Comparison of ENCODE assay signal across 1 cellular context in genomic region chr12:45991289-45992249, GRCh38.
TF ChIP-seq lines count a peak whose summit lies in the region.

No MANE protein-coding gene starts in this region.

TF ChIP-seq in HepG2, 621 proteins besides CTCF, POLR2A, EP300 and RAD21 (continued from another document and continues in another):
- TF ChIP-seq, protein P1, sequence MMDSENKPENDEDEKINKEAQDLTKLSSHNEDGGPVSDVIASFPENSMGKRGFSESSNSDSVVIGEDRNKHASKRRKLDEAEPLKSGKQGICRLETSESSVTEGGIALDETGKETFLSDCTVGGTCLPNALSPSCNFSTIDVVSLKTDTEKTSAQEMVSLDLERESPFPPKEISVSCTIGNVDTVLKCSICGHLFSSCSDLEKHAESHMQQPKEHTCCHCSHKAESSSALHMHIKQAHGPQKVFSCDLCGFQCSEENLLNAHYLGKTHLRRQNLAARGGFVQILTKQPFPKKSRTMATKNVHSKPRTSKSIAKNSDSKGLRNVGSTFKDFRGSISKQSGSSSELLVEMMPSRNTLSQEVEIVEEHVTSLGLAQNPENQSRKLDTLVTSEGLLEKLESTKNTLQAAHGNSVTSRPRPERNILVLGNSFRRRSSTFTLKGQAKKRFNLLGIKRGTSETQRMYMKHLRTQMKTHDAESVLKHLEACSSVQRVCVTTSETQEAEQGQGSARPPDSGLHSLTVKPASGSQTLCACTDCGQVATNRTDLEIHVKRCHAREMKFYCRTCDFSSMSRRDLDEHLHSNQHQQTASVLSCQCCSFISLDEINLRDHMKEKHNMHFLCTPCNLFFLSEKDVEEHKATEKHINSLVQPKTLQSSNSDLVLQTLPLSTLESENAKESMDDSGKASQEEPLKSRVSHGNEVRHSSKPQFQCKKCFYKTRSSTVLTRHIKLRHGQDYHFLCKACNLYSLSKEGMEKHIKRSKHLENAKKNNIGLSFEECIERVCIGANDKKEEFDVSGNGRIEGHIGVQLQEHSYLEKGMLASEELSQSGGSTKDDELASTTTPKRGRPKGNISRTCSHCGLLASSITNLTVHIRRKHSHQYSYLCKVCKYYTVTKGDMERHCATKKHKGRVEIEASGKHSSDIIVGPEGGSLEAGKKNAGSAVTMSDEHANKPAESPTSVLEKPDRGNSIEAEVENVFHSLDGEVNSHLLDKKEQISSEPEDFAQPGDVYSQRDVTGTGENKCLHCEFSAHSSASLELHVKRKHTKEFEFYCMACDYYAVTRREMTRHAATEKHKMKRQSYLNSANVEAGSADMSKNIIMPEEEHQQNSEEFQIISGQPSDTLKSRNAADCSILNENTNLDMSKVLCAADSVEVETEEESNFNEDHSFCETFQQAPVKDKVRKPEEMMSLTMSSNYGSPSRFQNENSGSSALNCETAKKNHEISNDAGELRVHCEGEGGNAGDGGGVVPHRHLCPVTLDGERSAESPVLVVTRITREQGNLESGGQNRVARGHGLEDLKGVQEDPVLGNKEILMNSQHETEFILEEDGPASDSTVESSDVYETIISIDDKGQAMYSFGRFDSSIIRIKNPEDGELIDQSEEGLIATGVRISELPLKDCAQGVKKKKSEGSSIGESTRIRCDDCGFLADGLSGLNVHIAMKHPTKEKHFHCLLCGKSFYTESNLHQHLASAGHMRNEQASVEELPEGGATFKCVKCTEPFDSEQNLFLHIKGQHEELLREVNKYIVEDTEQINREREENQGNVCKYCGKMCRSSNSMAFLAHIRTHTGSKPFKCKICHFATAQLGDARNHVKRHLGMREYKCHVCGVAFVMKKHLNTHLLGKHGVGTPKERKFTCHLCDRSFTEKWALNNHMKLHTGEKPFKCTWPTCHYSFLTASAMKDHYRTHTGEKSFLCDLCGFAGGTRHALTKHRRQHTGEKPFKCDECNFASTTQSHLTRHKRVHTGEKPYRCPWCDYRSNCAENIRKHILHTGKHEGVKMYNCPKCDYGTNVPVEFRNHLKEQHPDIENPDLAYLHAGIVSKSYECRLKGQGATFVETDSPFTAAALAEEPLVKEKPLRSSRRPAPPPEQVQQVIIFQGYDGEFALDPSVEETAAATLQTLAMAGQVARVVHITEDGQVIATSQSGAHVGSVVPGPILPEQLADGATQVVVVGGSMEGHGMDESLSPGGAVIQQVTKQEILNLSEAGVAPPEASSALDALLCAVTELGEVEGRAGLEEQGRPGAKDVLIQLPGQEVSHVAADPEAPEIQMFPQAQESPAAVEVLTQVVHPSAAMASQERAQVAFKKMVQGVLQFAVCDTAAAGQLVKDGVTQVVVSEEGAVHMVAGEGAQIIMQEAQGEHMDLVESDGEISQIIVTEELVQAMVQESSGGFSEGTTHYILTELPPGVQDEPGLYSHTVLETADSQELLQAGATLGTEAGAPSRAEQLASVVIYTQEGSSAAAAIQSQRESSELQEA (CRISPR knock-in tag; IDR thresholded peaks at IDR 0.05; ENCODE audit: not compliant biosample characterization) = peak; percentile 34
- TF ChIP-seq SATB2 (CRISPR knock-in tag; IDR thresholded peaks at IDR 0.05) = no peak
- TF ChIP-seq, protein P2, sequence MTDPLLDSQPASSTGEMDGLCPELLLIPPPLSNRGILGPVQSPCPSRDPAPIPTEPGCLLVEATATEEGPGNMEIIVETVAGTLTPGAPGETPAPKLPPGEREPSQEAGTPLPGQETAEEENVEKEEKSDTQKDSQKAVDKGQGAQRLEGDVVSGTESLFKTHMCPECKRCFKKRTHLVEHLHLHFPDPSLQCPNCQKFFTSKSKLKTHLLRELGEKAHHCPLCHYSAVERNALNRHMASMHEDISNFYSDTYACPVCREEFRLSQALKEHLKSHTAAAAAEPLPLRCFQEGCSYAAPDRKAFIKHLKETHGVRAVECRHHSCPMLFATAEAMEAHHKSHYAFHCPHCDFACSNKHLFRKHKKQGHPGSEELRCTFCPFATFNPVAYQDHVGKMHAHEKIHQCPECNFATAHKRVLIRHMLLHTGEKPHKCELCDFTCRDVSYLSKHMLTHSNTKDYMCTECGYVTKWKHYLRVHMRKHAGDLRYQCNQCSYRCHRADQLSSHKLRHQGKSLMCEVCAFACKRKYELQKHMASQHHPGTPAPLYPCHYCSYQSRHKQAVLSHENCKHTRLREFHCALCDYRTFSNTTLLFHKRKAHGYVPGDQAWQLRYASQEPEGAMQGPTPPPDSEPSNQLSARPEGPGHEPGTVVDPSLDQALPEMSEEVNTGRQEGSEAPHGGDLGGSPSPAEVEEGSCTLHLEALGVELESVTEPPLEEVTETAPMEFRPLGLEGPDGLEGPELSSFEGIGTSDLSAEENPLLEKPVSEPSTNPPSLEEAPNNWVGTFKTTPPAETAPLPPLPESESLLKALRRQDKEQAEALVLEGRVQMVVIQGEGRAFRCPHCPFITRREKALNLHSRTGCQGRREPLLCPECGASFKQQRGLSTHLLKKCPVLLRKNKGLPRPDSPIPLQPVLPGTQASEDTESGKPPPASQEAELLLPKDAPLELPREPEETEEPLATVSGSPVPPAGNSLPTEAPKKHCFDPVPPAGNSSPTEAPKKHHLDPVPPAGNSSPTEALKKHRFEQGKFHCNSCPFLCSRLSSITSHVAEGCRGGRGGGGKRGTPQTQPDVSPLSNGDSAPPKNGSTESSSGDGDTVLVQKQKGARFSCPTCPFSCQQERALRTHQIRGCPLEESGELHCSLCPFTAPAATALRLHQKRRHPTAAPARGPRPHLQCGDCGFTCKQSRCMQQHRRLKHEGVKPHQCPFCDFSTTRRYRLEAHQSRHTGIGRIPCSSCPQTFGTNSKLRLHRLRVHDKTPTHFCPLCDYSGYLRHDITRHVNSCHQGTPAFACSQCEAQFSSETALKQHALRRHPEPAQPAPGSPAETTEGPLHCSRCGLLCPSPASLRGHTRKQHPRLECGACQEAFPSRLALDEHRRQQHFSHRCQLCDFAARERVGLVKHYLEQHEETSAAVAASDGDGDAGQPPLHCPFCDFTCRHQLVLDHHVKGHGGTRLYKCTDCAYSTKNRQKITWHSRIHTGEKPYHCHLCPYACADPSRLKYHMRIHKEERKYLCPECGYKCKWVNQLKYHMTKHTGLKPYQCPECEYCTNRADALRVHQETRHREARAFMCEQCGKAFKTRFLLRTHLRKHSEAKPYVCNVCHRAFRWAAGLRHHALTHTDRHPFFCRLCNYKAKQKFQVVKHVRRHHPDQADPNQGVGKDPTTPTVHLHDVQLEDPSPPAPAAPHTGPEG (CRISPR knock-in tag; IDR thresholded peaks at IDR 0.05) = peak; percentile 99
- peak; percentile 78; the same call in 1 of the 2 replicates for TF ChIP-seq ZNF33B (CRISPR knock-in tag; IDR thresholded peaks at IDR 0.05)
- peak; percentile 83 for TF ChIP-seq ZNF501 (CRISPR knock-in tag; IDR thresholded peaks at IDR 0.05)
- TF ChIP-seq ZNF557 (CRISPR knock-in tag; IDR thresholded peaks at IDR 0.05) = no peak
- TF ChIP-seq, protein P3, sequence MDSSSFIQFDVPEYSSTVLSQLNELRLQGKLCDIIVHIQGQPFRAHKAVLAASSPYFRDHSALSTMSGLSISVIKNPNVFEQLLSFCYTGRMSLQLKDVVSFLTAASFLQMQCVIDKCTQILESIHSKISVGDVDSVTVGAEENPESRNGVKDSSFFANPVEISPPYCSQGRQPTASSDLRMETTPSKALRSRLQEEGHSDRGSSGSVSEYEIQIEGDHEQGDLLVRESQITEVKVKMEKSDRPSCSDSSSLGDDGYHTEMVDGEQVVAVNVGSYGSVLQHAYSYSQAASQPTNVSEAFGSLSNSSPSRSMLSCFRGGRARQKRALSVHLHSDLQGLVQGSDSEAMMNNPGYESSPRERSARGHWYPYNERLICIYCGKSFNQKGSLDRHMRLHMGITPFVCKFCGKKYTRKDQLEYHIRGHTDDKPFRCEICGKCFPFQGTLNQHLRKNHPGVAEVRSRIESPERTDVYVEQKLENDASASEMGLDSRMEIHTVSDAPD (CRISPR knock-in tag; IDR thresholded peaks at IDR 0.05) = peak; percentile 61; the same call in 1 of the 2 replicates
- TF ChIP-seq HCFC1 (IDR thresholded peaks at IDR 0.05; ENCODE audit: low read depth, low read length) = no peak
- 0 out of 2 replicates have a peak, but pooled peaks have one; percentile 12 for TF ChIP-seq FOXA3 (CRISPR knock-in tag; IDR thresholded peaks at IDR 0.05)
- no peak for TF ChIP-seq ZFY (CRISPR knock-in tag; IDR thresholded peaks at IDR 0.05)
- no peak for TF ChIP-seq CHD4 (IDR thresholded peaks at IDR 0.05; ENCODE audit: borderline replicate concordance, low read length)
- no peak for TF ChIP-seq MAFF (IDR thresholded peaks at IDR 0.05; ENCODE audit: low read depth, low read length)
- TF ChIP-seq AGO1 (IDR thresholded peaks at IDR 0.05; ENCODE audit: low read depth, low read length, poor library complexity, severe bottlenecking) = peak; percentile 83
- no peak for TF ChIP-seq MYNN (CRISPR knock-in tag; IDR thresholded peaks at IDR 0.05; ENCODE audit: low read depth)
- TF ChIP-seq ZNF7 (CRISPR knock-in tag; IDR thresholded peaks at IDR 0.05) = peak; percentile 16; the same call in 1 of the 2 replicates
- TF ChIP-seq MTF2 (CRISPR knock-in tag; IDR thresholded peaks at IDR 0.05; ENCODE audit: borderline replicate concordance) = no peak
- TF ChIP-seq, protein P4, sequence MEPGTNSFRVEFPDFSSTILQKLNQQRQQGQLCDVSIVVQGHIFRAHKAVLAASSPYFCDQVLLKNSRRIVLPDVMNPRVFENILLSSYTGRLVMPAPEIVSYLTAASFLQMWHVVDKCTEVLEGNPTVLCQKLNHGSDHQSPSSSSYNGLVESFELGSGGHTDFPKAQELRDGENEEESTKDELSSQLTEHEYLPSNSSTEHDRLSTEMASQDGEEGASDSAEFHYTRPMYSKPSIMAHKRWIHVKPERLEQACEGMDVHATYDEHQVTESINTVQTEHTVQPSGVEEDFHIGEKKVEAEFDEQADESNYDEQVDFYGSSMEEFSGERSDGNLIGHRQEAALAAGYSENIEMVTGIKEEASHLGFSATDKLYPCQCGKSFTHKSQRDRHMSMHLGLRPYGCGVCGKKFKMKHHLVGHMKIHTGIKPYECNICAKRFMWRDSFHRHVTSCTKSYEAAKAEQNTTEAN (CRISPR knock-in tag; conservative IDR thresholded peaks at IDR 0.05) = no peak; the same call in 1 of the 2 replicates
- no peak; the same call in 1 of the 2 replicates for TF ChIP-seq ZSCAN12 (CRISPR knock-in tag; IDR thresholded peaks at IDR 0.05)
- no peak; the same call in 1 of the 2 replicates for TF ChIP-seq RCOR2 (CRISPR knock-in tag; IDR thresholded peaks at IDR 0.05)
- TF ChIP-seq ZNF253 (CRISPR knock-in tag; IDR thresholded peaks at IDR 0.05; ENCODE audit: borderline replicate concordance) = no peak
- 0 out of 2 replicates have a peak, but pooled peaks have one; percentile 16 for TF ChIP-seq ELK4 (CRISPR knock-in tag; IDR thresholded peaks at IDR 0.05; ENCODE audit: borderline replicate concordance)
- TF ChIP-seq, protein P5, sequence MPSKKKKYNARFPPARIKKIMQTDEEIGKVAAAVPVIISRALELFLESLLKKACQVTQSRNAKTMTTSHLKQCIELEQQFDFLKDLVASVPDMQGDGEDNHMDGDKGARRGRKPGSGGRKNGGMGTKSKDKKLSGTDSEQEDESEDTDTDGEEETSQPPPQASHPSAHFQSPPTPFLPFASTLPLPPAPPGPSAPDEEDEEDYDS (CRISPR knock-in tag; IDR thresholded peaks at IDR 0.05) = peak; percentile 70
- TF ChIP-seq ZNF282 (IDR thresholded peaks at IDR 0.05; ENCODE audit: partially characterized antibody) = no peak
- peak; percentile 83; the same call in 1 of the 2 replicates for TF ChIP-seq ZNF614 (CRISPR knock-in tag; IDR thresholded peaks at IDR 0.05; ENCODE audit: borderline replicate concordance)
- TF ChIP-seq, protein P6, sequence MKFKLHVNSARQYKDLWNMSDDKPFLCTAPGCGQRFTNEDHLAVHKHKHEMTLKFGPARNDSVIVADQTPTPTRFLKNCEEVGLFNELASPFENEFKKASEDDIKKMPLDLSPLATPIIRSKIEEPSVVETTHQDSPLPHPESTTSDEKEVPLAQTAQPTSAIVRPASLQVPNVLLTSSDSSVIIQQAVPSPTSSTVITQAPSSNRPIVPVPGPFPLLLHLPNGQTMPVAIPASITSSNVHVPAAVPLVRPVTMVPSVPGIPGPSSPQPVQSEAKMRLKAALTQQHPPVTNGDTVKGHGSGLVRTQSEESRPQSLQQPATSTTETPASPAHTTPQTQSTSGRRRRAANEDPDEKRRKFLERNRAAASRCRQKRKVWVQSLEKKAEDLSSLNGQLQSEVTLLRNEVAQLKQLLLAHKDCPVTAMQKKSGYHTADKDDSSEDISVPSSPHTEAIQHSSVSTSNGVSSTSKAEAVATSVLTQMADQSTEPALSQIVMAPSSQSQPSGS (CRISPR knock-in tag; IDR thresholded peaks at IDR 0.05) = peak; percentile 75
- no peak for TF ChIP-seq CCAR2 (optimal IDR thresholded peaks at IDR 0.05; ENCODE audit: low read depth, low read length)
- TF ChIP-seq THAP7 (CRISPR knock-in tag; IDR thresholded peaks at IDR 0.05) = peak; percentile 28; the same call in 1 of the 2 replicates
- TF ChIP-seq NFE2L2 (IDR thresholded peaks at IDR 0.05; ENCODE audit: low read length) = no peak
- peak; percentile 88 for TF ChIP-seq MYPOP (CRISPR knock-in tag; IDR thresholded peaks at IDR 0.05)
- peak; percentile 79; the same call in 1 of the 2 replicates for TF ChIP-seq TGIF2 (CRISPR knock-in tag; IDR thresholded peaks at IDR 0.05)
- no peak for TF ChIP-seq ZNF432 (CRISPR knock-in tag; IDR thresholded peaks at IDR 0.05; ENCODE audit: borderline replicate concordance)
